In the genomic region with DNA sequence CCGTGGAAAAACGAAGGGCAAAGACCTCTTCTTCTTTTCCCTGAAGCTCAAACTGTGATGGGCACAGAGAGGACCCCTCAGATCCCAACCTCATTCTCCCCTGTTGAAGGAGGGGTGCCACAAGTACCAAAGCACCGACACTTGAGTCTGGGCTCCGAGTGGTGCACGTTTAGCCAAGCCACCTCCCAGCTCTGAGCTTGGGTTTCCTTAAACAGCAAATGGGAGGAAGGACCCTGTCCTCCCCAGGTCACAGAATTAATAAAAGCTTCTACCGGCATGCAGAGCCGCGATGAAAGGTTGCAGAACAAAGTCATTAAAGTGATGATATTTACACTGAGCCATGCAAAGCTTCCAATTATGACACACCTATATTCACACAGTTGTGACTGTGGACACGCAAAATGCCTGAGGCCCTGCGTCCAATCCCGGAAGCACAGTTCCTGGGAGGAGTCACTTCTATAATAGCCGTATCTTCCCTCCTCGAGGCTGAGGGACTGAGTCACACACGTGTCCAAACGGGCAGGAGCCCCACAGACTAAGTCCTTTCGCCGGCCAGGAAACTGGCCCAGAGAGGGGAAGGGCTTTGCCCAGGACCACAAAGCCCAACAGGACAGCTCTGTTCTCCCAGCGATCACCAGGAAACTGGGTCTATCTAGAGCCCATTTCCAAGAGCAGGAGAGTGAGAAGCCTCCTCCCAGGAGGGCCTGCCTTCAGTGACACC, we compare ENCODE assay signal across 1 cellular context.
A peak's percentile ranks its signal among the peaks of the same experiment; 100 is the strongest.
TF ChIP-seq lines count a peak whose summit lies in the region.

No MANE protein-coding gene starts in this region.

TF ChIP-seq in GM23338, 12 proteins besides CTCF, POLR2A, EP300 and RAD21:
- 0 out of 2 replicates have a peak, but pooled peaks have one; percentile 5 for TF ChIP-seq POLR2AphosphoS5 (IDR thresholded peaks at IDR 0.05; ENCODE audit: low read depth)
- TF ChIP-seq, protein P1, sequence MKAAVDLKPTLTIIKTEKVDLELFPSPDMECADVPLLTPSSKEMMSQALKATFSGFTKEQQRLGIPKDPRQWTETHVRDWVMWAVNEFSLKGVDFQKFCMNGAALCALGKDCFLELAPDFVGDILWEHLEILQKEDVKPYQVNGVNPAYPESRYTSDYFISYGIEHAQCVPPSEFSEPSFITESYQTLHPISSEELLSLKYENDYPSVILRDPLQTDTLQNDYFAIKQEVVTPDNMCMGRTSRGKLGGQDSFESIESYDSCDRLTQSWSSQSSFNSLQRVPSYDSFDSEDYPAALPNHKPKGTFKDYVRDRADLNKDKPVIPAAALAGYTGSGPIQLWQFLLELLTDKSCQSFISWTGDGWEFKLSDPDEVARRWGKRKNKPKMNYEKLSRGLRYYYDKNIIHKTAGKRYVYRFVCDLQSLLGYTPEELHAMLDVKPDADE (IDR thresholded peaks at IDR 0.05): no peak
